Comparison of ENCODE assay signal across 14 cellular contexts in the genomic region with DNA sequence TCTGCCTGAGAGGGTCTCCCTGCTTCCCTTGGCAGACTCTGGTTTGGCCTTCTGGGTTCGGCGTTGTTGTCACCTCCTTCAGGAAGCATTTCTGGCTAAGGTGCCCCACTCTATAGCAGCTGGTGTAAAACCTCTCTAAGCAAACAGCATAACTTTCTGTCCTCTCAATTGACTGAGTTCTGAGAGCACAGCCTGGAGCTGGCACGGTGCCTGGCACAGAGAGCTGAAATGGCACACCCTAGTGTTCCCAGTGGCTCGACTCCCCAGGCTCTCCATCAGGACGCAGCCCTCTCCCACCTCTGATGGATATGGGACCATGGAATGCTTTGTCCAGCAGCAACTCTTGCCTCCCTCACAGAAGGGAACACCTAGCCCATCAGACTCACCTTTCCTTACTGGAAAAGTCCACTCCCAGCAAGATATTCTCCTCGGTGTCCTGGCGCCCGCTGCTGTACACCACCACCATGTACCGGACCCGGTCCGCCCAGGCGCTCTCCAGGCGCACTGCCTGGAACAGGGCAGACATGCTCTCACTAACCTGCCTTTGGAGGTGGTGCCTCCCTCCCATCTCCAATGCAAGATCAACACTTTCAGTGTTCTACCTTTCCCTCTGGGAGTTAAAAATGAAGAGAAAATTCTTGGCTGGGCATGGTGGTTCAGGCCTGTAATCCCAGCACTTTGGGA. TPM values are rescaled to one million over a fixed set of nuclear protein-coding genes. Genes with fewer than 3 reads are reported as not detected.
DNase-seq lines count a peak whose midpoint lies in the region; ATAC-seq, FAIRE-seq and TF ChIP-seq lines count a peak whose summit lies in the region.
"Had no signal": no experiment of that assay in that cellular context is flagged by ENCODE, and none has a peak within 500 bp of the region (broad histone marks: within the 10 kb centered on the region; RNA-seq: fewer than 3 reads in every experiment).

No MANE protein-coding gene starts in this region.

- TF ChIP-seq POLR2A in gastroesophageal sphincter (IDR thresholded peaks at IDR 0.05): no peak
- no peak for TF ChIP-seq POLR2A in H54 (IDR thresholded peaks at IDR 0.05; ENCODE audit: low read depth, low read length)

- intact Hi-C loops in psoas muscle (cut with DNase I): loop anchor here in 1 of 2 donors (5.0 kb wide), 1 partner anchor 36 kb away; no protein-coding TSS in a partner anchor

- H3K27me3 ChIP-seq in RWPE2 (ENCODE audit: insufficient read depth, poor library complexity, severe bottlenecking): no peaks in the 10 kb centered on the region
- H3K27me3 ChIP-seq in gastroesophageal sphincter: no peaks in the 10 kb centered on the region
- no peaks in the 10 kb centered on the region for H3K27me3 ChIP-seq in psoas muscle (ENCODE audit: insufficient read depth in 3 of 3, low read length in 2 of 3)

- H3K36me3 ChIP-seq in RWPE2 (ENCODE audit: low read depth) (peaks cover 95% of the 10 kb centered on the region), gastroesophageal sphincter (peaks cover 0 to 79% of the 10 kb centered on the region in 2 donors), psoas muscle (ENCODE audit: insufficient read depth in 1 of 2, low read depth in 1 of 2) (peaks cover 4 to 89% of the 10 kb centered on the region in 2 donors)

- DNase-seq in DMS79 (lab: John Stamatoyannopoulos, UW) (peak; percentile 33), RWPE2 (ENCODE audit: low spot score) (no peak), psoas muscle (peak; percentile 58 to 80), H54 (ENCODE audit: insufficient read length, low spot score) (no peak), GM10266 (ENCODE audit: extremely low spot score) (no peak), putamen (ENCODE audit: low spot score) (no peak)
- DNase-seq: activated CD4-positive, alpha-beta T cell treated with anti-CD3 and anti-CD28 coated beads for 1 hour; activated effector memory CD4-positive, alpha-beta T cell treated with Interleukin-2 at 50 U/mL for 16 hours; COR-L47; foreskin melanocyte; kidney; NCI-H82 had no signal

- no peak for FAIRE-seq in H54 (lab: Jason Lieb, UNC)
- FAIRE-seq: kidney had no signal

- H3K27ac ChIP-seq in RWPE2 (ENCODE audit: poor library complexity, severe bottlenecking): peak overlapping the region; percentile 94
- H3K27ac ChIP-seq in gastroesophageal sphincter: peak overlapping the region in 3 of 4 donors; percentile 44 to 66 (median 60)
- H3K27ac ChIP-seq in psoas muscle: peak overlapping the region; percentile 70

- TF ChIP-seq CTCF in RWPE2 (IDR thresholded peaks at IDR 0.05; ENCODE audit: poor library complexity, severe bottlenecking): no peak
- no peak for TF ChIP-seq CTCF in gastroesophageal sphincter (IDR thresholded peaks at IDR 0.05)
- TF ChIP-seq CTCF in psoas muscle (IDR thresholded peaks at IDR 0.05): no peak
- no peak for TF ChIP-seq CTCF in GM10266 (IDR thresholded peaks at IDR 0.05; ENCODE audit: control insufficient read depth, insufficient read depth, low read depth, missing control alignments)

- WGBS in gastroesophageal sphincter (ENCODE audit: low coverage in 1 of 2), 2 donors: 91% methylated on average over 9 of the region's 13 CpGs; no CpG with 5 or more reads in 1 of the 2 donors
- WGBS in psoas muscle, 3 donors: 58 to 80% (median 65%) methylated on average over 13 of the region's 13 CpGs

- no peaks in the 10 kb centered on the region for H3K9me3 ChIP-seq in RWPE2 (ENCODE audit: severe bottlenecking)
- H3K9me3 ChIP-seq in gastroesophageal sphincter: no peaks in the 10 kb centered on the region
- no peaks in the 10 kb centered on the region for H3K9me3 ChIP-seq in psoas muscle

- no peak for TF ChIP-seq EP300 in gastroesophageal sphincter (IDR thresholded peaks at IDR 0.05)

- no peak for ATAC-seq in RWPE2 (ENCODE audit: low read depth)
- no peak for ATAC-seq in gastroesophageal sphincter
- ATAC-seq in psoas muscle: peak; percentile 50 to 69 (median 65)
- no peak for ATAC-seq in HG02571 (IDR thresholded peaks at IDR 0.05; ENCODE audit: unreplicated experiment)

- H3K4me3 ChIP-seq in RWPE2 (ENCODE audit: severe bottlenecking) (no peak overlapping the region), gastroesophageal sphincter (no peak overlapping the region), psoas muscle (no peak overlapping the region)

- peaks cover 33% of the 10 kb centered on the region for H3K4me1 ChIP-seq in RWPE2 (ENCODE audit: insufficient read depth, poor library complexity, severe bottlenecking)
- peaks cover 0 to 86% (median 17%) of the 10 kb centered on the region in 3 donors for H3K4me1 ChIP-seq in gastroesophageal sphincter
- H3K4me1 ChIP-seq in psoas muscle: peaks cover 45% of the 10 kb centered on the region

RNA-seq across cellular contexts. Expression of a gene that starts 40.6 kb away (rescaled TPM):
- total RNA-seq in gastroesophageal sphincter: 10 to 100 TPM; 16.2 to 35.0 (median 17.2) TPM
- 10 to 100 TPM; 24.9 to 68.6 (median 55.9) TPM for total RNA-seq in psoas muscle
- 10 to 100 TPM; 10.0 to 39.8 (median 10.9) TPM for polyA plus RNA-seq in psoas muscle

Comparison
In these comparisons a context has a peak if more than half of its experiments do, and no peak if none do; other contexts are left out.
1. DNase-seq: peak in DMS79 (single experiment) and psoas muscle (2 of 2); none in RWPE2 (single experiment), H54 (single experiment), GM10266 (single experiment) and putamen (single experiment).
2. ATAC-seq: peak in psoas muscle (4 of 4); none in RWPE2 (single experiment), gastroesophageal sphincter (single experiment) and HG02571 (single experiment).
3. Peak in every context shown above with its lines, with median percentiles within 50 percentile points of each other: H3K27ac ChIP-seq.